In genomic region chr11:64540426-64540825, GRCh38 we compare ENCODE assay signal across 17 cellular contexts. TPM values are rescaled to one million over a fixed set of nuclear protein-coding genes. Genes with fewer than 3 reads are reported as not detected.
A peak's percentile ranks its signal among the peaks of the same experiment; 100 is the strongest.
DNase-seq lines count a peak whose midpoint lies in the region; ATAC-seq and TF ChIP-seq lines count a peak whose summit lies in the region.
"Had no signal": no experiment of that assay in that cellular context is flagged by ENCODE, and none has a peak within 500 bp of the region (broad histone marks: within the 10 kb centered on the region; RNA-seq: fewer than 3 reads in every experiment).

No MANE protein-coding gene starts in this region.

- no peak overlapping the region for H3K14ac ChIP-seq in neuronal stem cell (ENCODE audit: low read length)

- H3K27ac ChIP-seq in BLaER1 treated with 17β-estradiol and CSF1 and Interleukin-3, amounts not matched to agents 10 nM and 100 nM, result no peak overlapping the region
- H3K27ac ChIP-seq in HEK293 (ENCODE audit: extremely low read depth, low read depth, low read length) (no peak overlapping the region), neuronal stem cell (replicated peaks; ENCODE audit: low read length) (no peak overlapping the region), ovary (no peak overlapping the region), gastrocnemius medialis (no peak overlapping the region)
- H3K27ac ChIP-seq: C4-2B, KMS-11 had no signal

- H2AK5ac ChIP-seq in neuronal stem cell (ENCODE audit: low read depth, low read length), result no peak overlapping the region

- H2BK120ac ChIP-seq in neuronal stem cell (ENCODE audit: low read depth, low read length), result no peak overlapping the region

- H4K8ac ChIP-seq in neuronal stem cell (ENCODE audit: low read depth, low read length), result no peak overlapping the region

- H3K27me3 ChIP-seq in BLaER1 treated with 17β-estradiol and CSF1 and Interleukin-3, amounts not matched to agents 10 nM and 100 nM, result peaks cover 0 to 24% (median 0%) of the 10 kb centered on the region in 11 experiments; a peak in 8 of 22 replicates
- H3K27me3 ChIP-seq in neuronal stem cell (ENCODE audit: control insufficient read depth in 3 of 3, insufficient read depth in 3 of 3, low read depth in 1 of 3, low read length in 3 of 3) (peaks cover 0 to 5% (median 0%) of the 10 kb centered on the region in 3 experiments), ovary (no peaks in the 10 kb centered on the region), gastrocnemius medialis (peaks cover 0 to 2% (median 0%) of the 10 kb centered on the region in 3 donors)

- H3K4me3 Mint-ChIP-seq in chondrocyte (ENCODE audit: unreplicated experiment), result no peak overlapping the region
- H3K4me3 Mint-ChIP-seq: CD8-positive, alpha-beta T cell had no signal

- H3K36me3 Mint-ChIP-seq in chondrocyte (ENCODE audit: low read depth), result no peaks in the 10 kb centered on the region
- H3K36me3 Mint-ChIP-seq: CD8-positive, alpha-beta T cell had no signal

- CTCF ChIA-PET in HEK293 (lab: Yijun Ruan, JAX), result no interaction called here

- peak overlapping the region; percentile 8 for H3K18ac ChIP-seq in neuronal stem cell (ENCODE audit: low read length)

- H3K9me3 Mint-ChIP-seq in chondrocyte (ENCODE audit: low read depth), result peaks cover 6% of the 10 kb centered on the region
- H3K9me3 Mint-ChIP-seq: CD8-positive, alpha-beta T cell had no signal

- H3K4me1 Mint-ChIP-seq in chondrocyte (ENCODE audit: low read depth), result peaks cover 6% of the 10 kb centered on the region

- no peak overlapping the region for H4K91ac ChIP-seq in neuronal stem cell (ENCODE audit: low read depth, low read length, poor library complexity)

- peaks cover 34 to 71% (median 54%) of the 10 kb centered on the region in 10 experiments for H3K4me1 ChIP-seq in BLaER1 treated with 17β-estradiol and CSF1 and Interleukin-3, amounts not matched to agents 10 nM and 100 nM
- H3K4me1 ChIP-seq in HEK293 (ENCODE audit: control insufficient read depth, insufficient read depth, low read length), result no peaks in the 10 kb centered on the region
- peaks cover 0 to 7% of the 10 kb centered on the region in 2 donors for H3K4me1 ChIP-seq in neuronal stem cell (ENCODE audit: control insufficient read depth in 2 of 2, insufficient read depth in 1 of 2, low read depth in 1 of 2, low read length in 2 of 2)
- H3K4me1 ChIP-seq in ovary (ENCODE audit: insufficient read depth), result no peaks in the 10 kb centered on the region
- no peaks in the 10 kb centered on the region for H3K4me1 ChIP-seq in gastrocnemius medialis

- no peak overlapping the region for H3K4ac ChIP-seq in neuronal stem cell (ENCODE audit: low read length)

- intact Hi-C loops in ovary (cut with DNase I), result no loop called here
- intact Hi-C loops in gastrocnemius medialis (cut with DNase I; ENCODE audit: low total_unique reads), result no loop called here

- H3K79me1 ChIP-seq in neuronal stem cell (ENCODE audit: low read depth, low read length), result no peaks in the 10 kb centered on the region

- H3K9ac ChIP-seq in BLaER1 treated with 17β-estradiol and CSF1 and Interleukin-3, amounts not matched to agents 10 nM and 100 nM, result no peak overlapping the region
- H3K9ac ChIP-seq in neuronal stem cell (ENCODE audit: low read depth, low read length, poor library complexity), result no peak overlapping the region
- H3K9ac ChIP-seq: KMS-11 had no signal

- H2BK5ac ChIP-seq in neuronal stem cell (ENCODE audit: low read length), result no peak overlapping the region

- no peak overlapping the region for H3K27ac Mint-ChIP-seq in chondrocyte (ENCODE audit: unreplicated experiment)
- H3K27ac Mint-ChIP-seq: CD8-positive, alpha-beta T cell had no signal

- peaks cover 14% of the 10 kb centered on the region for H3K27me3 Mint-ChIP-seq in chondrocyte (ENCODE audit: low read depth)

- peaks cover 5 to 20% (median 12%) of the 10 kb centered on the region in 11 experiments; a peak in 15 of 22 replicates for H3K9me3 ChIP-seq in BLaER1 treated with 17β-estradiol and CSF1 and Interleukin-3, amounts not matched to agents 10 nM and 100 nM (replicated peaks in 1 of 11)
- H3K9me3 ChIP-seq in HEK293 (ENCODE audit: control insufficient read depth, insufficient read depth, low read depth, low read length) (no peaks in the 10 kb centered on the region), neuronal stem cell (replicated peaks in 1 of 2; ENCODE audit: control insufficient read depth in 2 of 2, insufficient read depth in 1 of 2, low read depth in 1 of 2, low read length in 2 of 2) (peaks cover 7 to 11% of the 10 kb centered on the region in 2 donors), ovary (no peaks in the 10 kb centered on the region), gastrocnemius medialis (no peaks in the 10 kb centered on the region)

- POLR2A ChIA-PET in HEK293 (lab: Yijun Ruan, JAX), result no interaction called here

- TF ChIP-seq POLR2A in ovary (IDR thresholded peaks at IDR 0.05) (no peak), gastrocnemius medialis (IDR thresholded peaks at IDR 0.05) (no peak)

- TF ChIP-seq CTCF in HEK293 (tag by site-specific recombination; IDR thresholded peaks at IDR 0.05) (no peak), chondrocyte (IDR thresholded peaks at IDR 0.05) (no peak), ovary (IDR thresholded peaks at IDR 0.05) (no peak), gastrocnemius medialis (IDR thresholded peaks at IDR 0.05 in 4 of 5, conservative IDR thresholded peaks at IDR 0.05 in 1 of 5) (no peak)

- TF ChIP-seq EP300 in ovary (IDR thresholded peaks at IDR 0.05), result no peak

- no peak overlapping the region for H3K4me3 ChIP-seq in BLaER1 treated with 17β-estradiol and CSF1 and Interleukin-3, amounts not matched to agents 10 nM and 100 nM
- H3K4me3 ChIP-seq in HEK293 (ENCODE audit: low read depth, low read length) (no peak overlapping the region), neuronal stem cell (ENCODE audit: low read length in 2 of 2) (no peak overlapping the region), ovary (no peak overlapping the region), gastrocnemius medialis (no peak overlapping the region)

- H4K20me1 ChIP-seq in BLaER1 treated with 17β-estradiol and CSF1 and Interleukin-3, amounts not matched to agents 10 nM and 100 nM, result peaks cover 0 to 14% (median 7%) of the 10 kb centered on the region in 11 experiments; a peak in 7 of 22 replicates

- no peak overlapping the region for H2AFZ ChIP-seq in neuronal stem cell (ENCODE audit: low read length)

- in situ Hi-C loops in gastrocnemius medialis (cut with MboI; ENCODE audit: low sequenced_read_pairs in 4 of 4), result no loop called here

- H2BK12ac ChIP-seq in neuronal stem cell (ENCODE audit: low read length), result no peak overlapping the region

- DNase-seq in chondrocyte (ENCODE audit: low spot score) (peak; percentile 59), neuronal stem cell (ENCODE audit: low spot score) (no peak), ovary (no peak), gastrocnemius medialis (no peak)
- DNase-seq: ACHN; CD8-positive, alpha-beta T cell; COR-L47; H9 had no signal

- H3K23ac ChIP-seq in neuronal stem cell (ENCODE audit: low read depth, low read length, poor library complexity), result no peak overlapping the region

- no CpG with 5 or more reads among the region's 12 CpGs for WGBS in neuronal stem cell (ENCODE audit: extremely low coverage in 2 of 2, insufficient read length in 2 of 2, insufficient replicate concordance in 1 of 2), 2 donors
- WGBS in ovary, 3 donors, result 75 to 83% (median 76%) methylated on average over 12 of the region's 12 CpGs

- no peak for ATAC-seq in gastrocnemius medialis
- no peak for ATAC-seq in GM19324 (IDR thresholded peaks at IDR 0.05; ENCODE audit: low FRiP score, unreplicated experiment)
- ATAC-seq in HG03196 (IDR thresholded peaks at IDR 0.05; ENCODE audit: unreplicated experiment), result no peak
- ATAC-seq: CD8-positive, alpha-beta T cell; HepG2 had no signal

- H3K36me3 ChIP-seq in BLaER1 treated with 17β-estradiol and CSF1 and Interleukin-3, amounts not matched to agents 10 nM and 100 nM, result no peaks in the 10 kb centered on the region
- H3K36me3 ChIP-seq in HEK293 (ENCODE audit: control insufficient read depth in 2 of 2, insufficient read depth in 1 of 2, low read length in 2 of 2) (no peaks in the 10 kb centered on the region), neuronal stem cell (replicated peaks in 1 of 2; ENCODE audit: control insufficient read depth in 2 of 2, insufficient read depth in 2 of 2, low read length in 2 of 2) (no peaks in the 10 kb centered on the region), ovary (no peaks in the 10 kb centered on the region), gastrocnemius medialis (no peaks in the 10 kb centered on the region)

- no peak overlapping the region for H2BK15ac ChIP-seq in neuronal stem cell (ENCODE audit: low read length)

- peak overlapping the region in 10 of 11 experiments; percentile 68 to 99 (median 96); a peak in 19 of 22 replicates for H3K4me2 ChIP-seq in BLaER1 treated with 17β-estradiol and CSF1 and Interleukin-3, amounts not matched to agents 10 nM and 100 nM
- H3K4me2 ChIP-seq in neuronal stem cell (ENCODE audit: insufficient read depth, low read length, poor library complexity, severe bottlenecking), result no peak overlapping the region
- H3K4me2 ChIP-seq: KMS-11 had no signal

TF ChIP-seq in HEK293, 187 proteins besides CTCF, POLR2A, EP300 and RAD21:
- TF ChIP-seq ZNF549 (tag by site-specific recombination; IDR thresholded peaks at IDR 0.05) (no peak), ZNF600 (tag by site-specific recombination; IDR thresholded peaks at IDR 0.05) (no peak), ZNF324 (tag by site-specific recombination; IDR thresholded peaks at IDR 0.05) (no peak), GLIS1 (tag by site-specific recombination; IDR thresholded peaks at IDR 0.05) (0 out of 2 replicates have a peak, but pooled peaks have one; percentile 16), SP2 (tag by site-specific recombination; IDR thresholded peaks at IDR 0.05) (no peak)

RNA-seq across cellular contexts. Expression of gene SLC22A11, which starts 15.3 kb away (rescaled TPM):
- total RNA-seq in chondrocyte (0.15 TPM in 1 of 3 replicates, not detected in the others), ovary (under 1 TPM in 5 of 7 donors, not detected in 2; 0.12 to 0.65 (median 0.15) TPM), gastrocnemius medialis (not detected)
- polyA plus RNA-seq in neuronal stem cell (2013, experiment 1 of 2), result 0.04 TPM
- polyA plus RNA-seq in neuronal stem cell (2013, experiment 2 of 2), result not detected
- polyA plus RNA-seq in ovary, result under 1 TPM in 1 of 2 donors, not detected in 1; 0.13 TPM
- total RNA-seq: CD8-positive, alpha-beta T cell; H9; HT1080 had no signal

RNA-seq across cellular contexts. Expression of gene SLC22A12, which starts 50.6 kb away (rescaled TPM):
- total RNA-seq in chondrocyte, result not detected in 3 replicates
- not detected for polyA plus RNA-seq in neuronal stem cell (2013, experiment 1 of 2)
- polyA plus RNA-seq in neuronal stem cell (2013, experiment 2 of 2), result not detected
- not detected for total RNA-seq in ovary
- polyA plus RNA-seq in ovary, result not detected
- not detected for total RNA-seq in gastrocnemius medialis
- total RNA-seq: A172; CD8-positive, alpha-beta T cell; H9; HepG2; HT1080 had no signal
- polyA plus RNA-seq: HepG2 had no signal
